Comparison of ENCODE assay signal across 16 cellular contexts in the genomic region with DNA sequence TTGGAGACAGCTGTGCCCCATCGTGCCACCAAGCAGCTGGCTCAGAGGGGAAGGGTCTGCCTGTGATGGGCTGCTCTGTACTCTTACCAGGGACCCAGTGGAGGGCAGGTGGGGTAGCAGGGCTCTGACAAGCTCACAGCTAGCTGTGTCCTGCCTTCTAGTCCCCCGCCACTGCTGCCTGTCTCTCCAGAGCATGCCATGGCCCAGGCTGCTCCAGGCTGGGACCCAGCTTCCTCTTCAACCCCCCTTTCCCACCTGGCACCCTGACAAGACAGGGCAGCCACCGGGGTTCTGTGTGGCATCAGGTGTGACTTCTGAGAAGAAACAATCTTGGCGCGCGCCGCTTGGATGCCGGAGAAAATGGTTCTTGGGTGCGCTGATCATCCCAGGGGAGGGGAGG.
A peak's percentile ranks its signal among the peaks of the same experiment; 100 is the strongest.
DNase-seq lines count a peak whose midpoint lies in the region; ATAC-seq and TF ChIP-seq lines count a peak whose summit lies in the region.
"Had no signal": no experiment of that assay in that cellular context is flagged by ENCODE, and none has a peak within 500 bp of the region (broad histone marks: within the 10 kb centered on the region; RNA-seq: fewer than 3 reads in every experiment).

No MANE protein-coding gene starts in this region.

- H3K4me3 ChIP-seq in neuronal stem cell (ENCODE audit: low read length in 2 of 2) (no peak overlapping the region), tibial artery (no peak overlapping the region)
- H3K4me3 ChIP-seq: HAP-1 had no signal

- no peak overlapping the region for H2AFZ ChIP-seq in neuronal stem cell (ENCODE audit: low read length)

- WGBS in neuronal stem cell (ENCODE audit: extremely low coverage in 2 of 2, insufficient read length in 2 of 2, insufficient replicate concordance in 1 of 2), 2 donors = no CpG with 5 or more reads among the region's 9 CpGs

- no peak overlapping the region for H2BK15ac ChIP-seq in neuronal stem cell (ENCODE audit: low read length)

- no peak overlapping the region for H3K23ac ChIP-seq in neuronal stem cell (ENCODE audit: low read depth, low read length, poor library complexity)

- H4K8ac ChIP-seq in neuronal stem cell (ENCODE audit: low read depth, low read length) = no peak overlapping the region

- peak overlapping the region; percentile 89 for H2BK12ac ChIP-seq in neuronal stem cell (ENCODE audit: low read length)

- H3K36me3 ChIP-seq in neuronal stem cell (replicated peaks in 1 of 2; ENCODE audit: control insufficient read depth in 2 of 2, insufficient read depth in 2 of 2, low read length in 2 of 2) (peaks cover 26 to 60% of the 10 kb centered on the region in 2 donors), tibial artery (peaks cover 80 to 97% (median 86%) of the 10 kb centered on the region in 3 donors)
- H3K36me3 ChIP-seq: HAP-1 had no signal

- intact Hi-C loops in Right ventricle myocardium inferior (cut with DNase I) = loop anchor here (5.0 to 10.0 kb wide), 2 partner anchors 245 to 432 kb away; no protein-coding TSS in a partner anchor
- intact Hi-C loops in left ventricle myocardium superior (cut with micrococcal nuclease) = no loop called here
- intact Hi-C loops in tibial artery (cut with DNase I; ENCODE audit: low total_unique reads) = loop anchor here (5.0 kb wide), 1 partner anchor 440 kb away; no protein-coding TSS in a partner anchor
- intact Hi-C loops in natural killer cell (cut with micrococcal nuclease) = no loop called here

- H3K36me3 Mint-ChIP-seq in natural killer cell = no peaks in the 10 kb centered on the region
- H3K36me3 Mint-ChIP-seq: CD4-positive, CD25-positive, alpha-beta regulatory T cell; CD8-positive, alpha-beta T cell had no signal

- TF ChIP-seq CTCF in tibial artery (IDR thresholded peaks at IDR 0.05) = no peak
- TF ChIP-seq CTCF in natural killer cell (IDR thresholded peaks at IDR 0.05) = no peak

- H3K4me3 Mint-ChIP-seq in natural killer cell = no peak overlapping the region
- H3K4me3 Mint-ChIP-seq: CD4-positive, CD25-positive, alpha-beta regulatory T cell; CD8-positive, alpha-beta T cell; HFFc6 had no signal

- no peaks in the 10 kb centered on the region for H3K27me3 Mint-ChIP-seq in natural killer cell (ENCODE audit: low read depth in 2 of 2)
- H3K27me3 Mint-ChIP-seq: CD4-positive, CD25-positive, alpha-beta regulatory T cell had no signal

- H2BK120ac ChIP-seq in neuronal stem cell (ENCODE audit: low read depth, low read length) = no peak overlapping the region

- H3K4ac ChIP-seq in neuronal stem cell (ENCODE audit: low read length) = no peak overlapping the region

- DNase-seq in Right ventricle myocardium inferior (ENCODE audit: missing footprints) (peak; percentile 58), left ventricle myocardium superior (no peak), NCI-H2171 (lab: John Stamatoyannopoulos, UW) (peak; percentile 56), neuronal stem cell (ENCODE audit: low spot score) (no peak), tibial artery (no peak), natural killer cell (no peak), NCI-H82 treated with DMSO at 0.1 percent for 48 hours (lab: John Stamatoyannopoulos, UW; ENCODE audit: unreplicated experiment) (no peak)
- DNase-seq: Caco-2; CD4-positive, CD25-positive, alpha-beta regulatory T cell; CD8-positive, alpha-beta T cell; DMS153; GF-D8; GOT3; HFFc6 had no signal

- no peaks in the 10 kb centered on the region for H3K79me1 ChIP-seq in neuronal stem cell (ENCODE audit: low read depth, low read length)

- no peak overlapping the region for H4K91ac ChIP-seq in neuronal stem cell (ENCODE audit: low read depth, low read length, poor library complexity)

- peaks cover 0 to 5% of the 10 kb centered on the region in 2 donors for H3K4me1 Mint-ChIP-seq in natural killer cell
- H3K4me1 Mint-ChIP-seq: CD4-positive, CD25-positive, alpha-beta regulatory T cell had no signal

- H3K27ac ChIP-seq in neuronal stem cell (replicated peaks; ENCODE audit: low read length) (no peak overlapping the region), tibial artery (peak overlapping the region; percentile 33 to 39)
- H3K27ac ChIP-seq: C4-2B had no signal

- H3K9ac ChIP-seq in neuronal stem cell (ENCODE audit: low read depth, low read length, poor library complexity) = no peak overlapping the region

- no peaks in the 10 kb centered on the region for H3K9me3 ChIP-seq in neuronal stem cell (replicated peaks in 1 of 2; ENCODE audit: control insufficient read depth in 2 of 2, insufficient read depth in 1 of 2, low read depth in 1 of 2, low read length in 2 of 2)
- no peaks in the 10 kb centered on the region for H3K9me3 ChIP-seq in tibial artery
- H3K9me3 ChIP-seq: Caco-2, HAP-1 had no signal

- H3K27ac Mint-ChIP-seq in natural killer cell = no peak overlapping the region
- H3K27ac Mint-ChIP-seq: CD8-positive, alpha-beta T cell had no signal

- H3K18ac ChIP-seq in neuronal stem cell (ENCODE audit: low read length) = peak overlapping the region; percentile 53

- peak overlapping the region; percentile 1 for H2AK5ac ChIP-seq in neuronal stem cell (ENCODE audit: low read depth, low read length)

- H2BK5ac ChIP-seq in neuronal stem cell (ENCODE audit: low read length) = no peak overlapping the region

- H3K9me3 Mint-ChIP-seq in natural killer cell = no peaks in the 10 kb centered on the region
- H3K9me3 Mint-ChIP-seq: CD4-positive, CD25-positive, alpha-beta regulatory T cell; CD8-positive, alpha-beta T cell; HFFc6 had no signal

- H3K4me1 ChIP-seq in neuronal stem cell (ENCODE audit: control insufficient read depth in 2 of 2, insufficient read depth in 1 of 2, low read depth in 1 of 2, low read length in 2 of 2) (peaks cover 0 to 3% of the 10 kb centered on the region in 2 donors), tibial artery (peaks cover 0 to 17% (median 2%) of the 10 kb centered on the region in 4 donors)
- H3K4me1 ChIP-seq: Caco-2 had no signal

- no peak overlapping the region for H3K4me2 ChIP-seq in neuronal stem cell (ENCODE audit: insufficient read depth, low read length, poor library complexity, severe bottlenecking)

- no peak overlapping the region for H3K14ac ChIP-seq in neuronal stem cell (ENCODE audit: low read length)

- H3K27me3 ChIP-seq in neuronal stem cell (ENCODE audit: control insufficient read depth in 3 of 3, insufficient read depth in 3 of 3, low read depth in 1 of 3, low read length in 3 of 3) (no peaks in the 10 kb centered on the region), tibial artery (no peaks in the 10 kb centered on the region)

- ATAC-seq in Right ventricle myocardium inferior (no peak), left ventricle myocardium superior (no peak), natural killer cell (no peak)
- ATAC-seq: CD8-positive, alpha-beta T cell had no signal

Comparison
In these comparisons a context has a peak if more than half of its experiments do, and no peak if none do; other contexts are left out.
1. DNase-seq: peak in Right ventricle myocardium inferior (single experiment) and NCI-H2171 (single experiment); none in left ventricle myocardium superior (single experiment), neuronal stem cell (single experiment), tibial artery (0 of 2), natural killer cell (single experiment) and NCI-H82 treated with DMSO at 0.1 percent for 48 hours (single experiment).
2. intact Hi-C loops: an anchor here in Right ventricle myocardium inferior (5.0 to 10.0 kb wide) and tibial artery (5.0 kb wide); none called in left ventricle myocardium superior and natural killer cell.